ENCODE assay signal across 33 cellular contexts in genomic region chr22:42041784-42042183, GRCh38.
DNase-seq lines count a peak whose midpoint lies in the region; ATAC-seq, FAIRE-seq and TF ChIP-seq lines count a peak whose summit lies in the region.
"Had no signal": no experiment of that assay in that cellular context is flagged by ENCODE, and none has a peak within 500 bp of the region (broad histone marks: within the 10 kb centered on the region; RNA-seq: fewer than 3 reads in every experiment).

No MANE protein-coding gene starts in this region.

- no peak overlapping the region for H3K27ac Mint-ChIP-seq in effector memory CD8-positive, alpha-beta T cell
- H3K27ac Mint-ChIP-seq: B cell; CD14-positive monocyte; CD4-positive, alpha-beta T cell; CD4-positive, CD25-positive, alpha-beta regulatory T cell; CD8-positive, alpha-beta memory T cell had no signal

- CTCF ChIA-PET in HEK293 (lab: Yijun Ruan, JAX), result no interaction called here

- no peaks in the 10 kb centered on the region for H3K4me1 ChIP-seq in HEK293 (ENCODE audit: control insufficient read depth, insufficient read depth, low read length)
- H3K4me1 ChIP-seq: A549, BE2C, BLaER1, Caco-2 had no signal

- DNase-seq in GM18507 (ENCODE audit: extremely low spot score, insufficient read length, low read depth), result no peak
- no peak for DNase-seq in NK-92 treated with Interleukin-12 subunit alpha and Interleukin-12 subunit beta, amount 100 ng/mL, for 24 hours (lab: John Stamatoyannopoulos, UW)
- no peak for DNase-seq in effector memory CD8-positive, alpha-beta T cell
- DNase-seq: 8988T; ACHN; AML-193; BE2C; C1 segment of cervical spinal cord; Caco-2; Calu3; CD4-positive, alpha-beta memory T cell; CD4-positive, alpha-beta T cell; CD4-positive, CD25-positive, alpha-beta regulatory T cell; CD8-positive, alpha-beta memory T cell; CD8-positive, alpha-beta T cell; COR-L47; DMS 273 treated with DMSO at 0.1 percent for 48 hours; DMS153; DMS53; DMS79; DMS79 treated with DMSO at 0.1 percent for 48 hours; DND-41; EL had no signal

- H3K4me3 ChIP-seq in HEK293 (ENCODE audit: low read depth, low read length), result no peak overlapping the region
- H3K4me3 ChIP-seq: A549; BLaER1; BLaER1 treated with 17β-estradiol and CSF1 and Interleukin-3, amounts not matched to agents 10 nM and 100 nM had no signal

- ATAC-seq in effector memory CD8-positive, alpha-beta T cell (replicated peaks), result no peak
- ATAC-seq: A549; CD8-positive, alpha-beta T cell had no signal

- H3K27ac ChIP-seq in HEK293 (ENCODE audit: extremely low read depth, low read depth, low read length), result no peak overlapping the region
- H3K27ac ChIP-seq: 22Rv1; A549; BLaER1; BLaER1 treated with 17β-estradiol and CSF1 and Interleukin-3, amounts not matched to agents 10 nM and 100 nM; C4-2B had no signal

- no peaks in the 10 kb centered on the region for H3K36me3 ChIP-seq in HEK293 (ENCODE audit: control insufficient read depth in 2 of 2, insufficient read depth in 1 of 2, low read length in 2 of 2)
- H3K36me3 ChIP-seq: BE2C had no signal

- H3K9me3 ChIP-seq in HEK293 (ENCODE audit: control insufficient read depth, insufficient read depth, low read depth, low read length), result no peaks in the 10 kb centered on the region
- H3K9me3 ChIP-seq: BE2C had no signal

- no peak for TF ChIP-seq CTCF in HEK293 (tag by site-specific recombination; IDR thresholded peaks at IDR 0.05)

- H3K4me1 Mint-ChIP-seq in effector memory CD8-positive, alpha-beta T cell (ENCODE audit: low read depth in 2 of 2), result no peaks in the 10 kb centered on the region
- H3K4me1 Mint-ChIP-seq: CD8-positive, alpha-beta memory T cell had no signal

- no peak overlapping the region for H3K4me3 Mint-ChIP-seq in effector memory CD8-positive, alpha-beta T cell
- H3K4me3 Mint-ChIP-seq: B cell; CD4-positive, alpha-beta memory T cell; CD4-positive, alpha-beta T cell; CD4-positive, CD25-positive, alpha-beta regulatory T cell; CD8-positive, alpha-beta memory T cell; CD8-positive, alpha-beta T cell had no signal

- POLR2A ChIA-PET in HEK293 (lab: Yijun Ruan, JAX), result no interaction called here

- H3K9me3 Mint-ChIP-seq in effector memory CD8-positive, alpha-beta T cell, result peaks cover 5 to 7% of the 10 kb centered on the region in 2 donors

- H3K27me3 Mint-ChIP-seq in effector memory CD8-positive, alpha-beta T cell, result peaks cover 0 to 8% of the 10 kb centered on the region in 2 donors
- H3K27me3 Mint-ChIP-seq: B cell; CD4-positive, alpha-beta memory T cell; CD4-positive, alpha-beta T cell had no signal

- peaks cover 2% of the 10 kb centered on the region for H3K36me3 Mint-ChIP-seq in effector memory CD8-positive, alpha-beta T cell (ENCODE audit: insufficient read depth)

- FAIRE-seq in GM18507 (lab: Jason Lieb, UNC), result peak; percentile 15
- FAIRE-seq: A204.1, A549, D721Med had no signal

TF ChIP-seq in HEK293, 187 proteins besides CTCF, POLR2A, EP300 and RAD21 (continues in another document):
- peak; percentile 82; the same call in 1 of the 2 replicates for TF ChIP-seq TRIM28 (IDR thresholded peaks at IDR 0.05; ENCODE audit: borderline replicate concordance, low read length)
- no peak for TF ChIP-seq ZNF16 (tag by site-specific recombination; IDR thresholded peaks at IDR 0.05; ENCODE audit: low read depth)
- 0 out of 2 replicates have a peak, but pooled peaks have one; percentile 18 for TF ChIP-seq ZNF549 (tag by site-specific recombination; IDR thresholded peaks at IDR 0.05)
- no peak for TF ChIP-seq ZNF692 (tag by site-specific recombination; IDR thresholded peaks at IDR 0.05)
- TF ChIP-seq ZSCAN30 (tag by site-specific recombination; IDR thresholded peaks at IDR 0.05), result no peak
- no peak for TF ChIP-seq ZNF518A (tag by site-specific recombination; conservative IDR thresholded peaks at IDR 0.05; ENCODE audit: low read depth)
- no peak for TF ChIP-seq ZFP69B (tag by site-specific recombination; IDR thresholded peaks at IDR 0.05)
- no peak for TF ChIP-seq ZNF280D (tag by site-specific recombination; IDR thresholded peaks at IDR 0.05)
- no peak for TF ChIP-seq ZNF624 (tag by site-specific recombination; IDR thresholded peaks at IDR 0.05)
- no peak for TF ChIP-seq ZNF660 (tag by site-specific recombination; IDR thresholded peaks at IDR 0.05)
- TF ChIP-seq ZNF658 (tag by site-specific recombination; IDR thresholded peaks at IDR 0.05), result no peak
- TF ChIP-seq ZNF521 (tag by site-specific recombination; IDR thresholded peaks at IDR 0.05), result no peak
- no peak for TF ChIP-seq ZNF785 (tag by site-specific recombination; IDR thresholded peaks at IDR 0.05)
- no peak for TF ChIP-seq ZNF248 (tag by site-specific recombination; IDR thresholded peaks at IDR 0.05)
- no peak for TF ChIP-seq ZNF394 (tag by site-specific recombination; IDR thresholded peaks at IDR 0.05; ENCODE audit: borderline replicate concordance)
- TF ChIP-seq ZNF239 (tag by site-specific recombination; IDR thresholded peaks at IDR 0.05), result no peak
- TF ChIP-seq SP7 (tag by site-specific recombination; IDR thresholded peaks at IDR 0.05), result no peak
- no peak for TF ChIP-seq ZNF426 (tag by site-specific recombination; IDR thresholded peaks at IDR 0.05)
- TF ChIP-seq ZNF114 (tag by site-specific recombination; IDR thresholded peaks at IDR 0.05), result no peak
- no peak for TF ChIP-seq HOXD13 (CRISPR knock-in tag; IDR thresholded peaks at IDR 0.05; ENCODE audit: borderline replicate concordance)
- TF ChIP-seq FEZF1 (tag by site-specific recombination; IDR thresholded peaks at IDR 0.05), result no peak
- TF ChIP-seq OSR2 (tag by site-specific recombination; IDR thresholded peaks at IDR 0.05), result no peak
